20 cellular contexts compared by ENCODE assay signal in the genomic region with DNA sequence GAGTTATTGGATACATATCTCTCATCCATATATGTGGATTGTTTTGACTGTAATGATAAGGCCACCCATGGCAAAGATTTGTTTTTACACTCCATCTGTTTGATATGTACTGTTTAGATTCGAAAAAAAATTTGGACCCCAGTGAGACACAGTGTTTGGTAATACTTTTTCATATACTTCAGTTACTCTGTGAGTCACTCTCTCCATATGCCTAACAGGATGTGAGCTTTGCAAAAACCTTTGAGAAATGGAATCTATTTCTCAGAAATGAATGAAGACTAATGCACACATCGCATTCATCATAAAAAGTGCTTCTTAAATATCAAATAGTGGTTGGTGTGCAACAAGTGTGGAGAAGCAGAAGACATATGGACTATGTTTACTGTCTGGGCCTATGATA.
DNase-seq lines count a peak whose midpoint lies in the region; ATAC-seq and TF ChIP-seq lines count a peak whose summit lies in the region.
"Had no signal": no experiment of that assay in that cellular context is flagged by ENCODE, and none has a peak within 500 bp of the region (broad histone marks: within the 10 kb centered on the region; RNA-seq: fewer than 3 reads in every experiment).

No MANE protein-coding gene starts in this region.

- H3K9me3 ChIP-seq in prostate gland = no peaks in the 10 kb centered on the region
- H3K9me3 ChIP-seq: body of pancreas had no signal

- H3K27ac ChIP-seq in prostate gland = no peak overlapping the region
- H3K27ac ChIP-seq: body of pancreas, C4-2B had no signal

- H3K4me3 ChIP-seq in HFF-Myc (replicated peaks; ENCODE audit: low read depth, low read length) (no peak overlapping the region), fibroblast of villous mesenchyme (ENCODE audit: low read depth, low read length) (no peak overlapping the region), prostate gland (no peak overlapping the region)
- H3K4me3 ChIP-seq: body of pancreas had no signal

- intact Hi-C loops in prostate gland (cut with DNase I) = no loop called here

- no peaks in the 10 kb centered on the region for H3K4me1 ChIP-seq in prostate gland (replicated peaks)
- H3K4me1 ChIP-seq: body of pancreas had no signal

- DNase-seq in AG08396 (ENCODE audit: low spot score) (peak; percentile 7), HFF-Myc (ENCODE audit: extremely low read depth, low read depth) (peak; percentile 61), amniotic stem cell (lab: John Stamatoyannopoulos, UW) (peak; percentile 10), fibroblast of villous mesenchyme (ENCODE audit: low read depth) (peak; percentile 44), epidermal melanocyte (ENCODE audit: insufficient read length, low spot score) (no peak), prostate gland (ENCODE audit: low spot score) (no peak)
- DNase-seq: body of pancreas; DND-41; foreskin melanocyte; KG1; NK-92 treated with Interleukin-12 subunit alpha and Interleukin-12 subunit beta, amount 100 ng/mL, for 24 hours; occipital lobe; stimulated activated CD4-positive, alpha-beta T cell treated with anti-CD3 and anti-CD28 coated beads, Interleukin-2, amount 100 ng/mL, for 48 hours; substantia nigra; T-helper 17 cell had no signal

- no peaks in the 10 kb centered on the region for H3K27me3 ChIP-seq in prostate gland (replicated peaks; ENCODE audit: insufficient read depth)
- H3K27me3 ChIP-seq: body of pancreas had no signal

- TF ChIP-seq POLR2A in prostate gland (IDR thresholded peaks at IDR 0.05) = no peak

- TF ChIP-seq CTCF in HFF-Myc (IDR thresholded peaks at IDR 0.05; ENCODE audit: low read depth, low read length, missing control alignments) = no peak
- TF ChIP-seq CTCF in fibroblast of villous mesenchyme (IDR thresholded peaks at IDR 0.05; ENCODE audit: insufficient read depth, low read depth, low read length) = no peak
- no peak for TF ChIP-seq CTCF in prostate gland (IDR thresholded peaks at IDR 0.05)

- no peaks in the 10 kb centered on the region for H3K36me3 ChIP-seq in prostate gland

- ATAC-seq in esophagus mucosa = no peak
- no peak for ATAC-seq in GM18873 (IDR thresholded peaks at IDR 0.05; ENCODE audit: low FRiP score, unreplicated experiment)
- ATAC-seq: activated CD4-positive, CD25-positive, alpha-beta regulatory T cell treated with anti-CD3 and anti-CD28 coated beads, Interleukin-2, amount 50 U/mL, for 24 hours; body of pancreas; sciatic nerve; T-helper 17 cell had no signal

- 86% methylated on average over 2 of the region's 2 CpGs for WGBS in prostate gland

Comparison
In these comparisons a context has a peak if more than half of its experiments do, and no peak if none do; other contexts are left out.
1. DNase-seq: peak in AG08396 (single experiment), HFF-Myc (single experiment), amniotic stem cell (single experiment) and fibroblast of villous mesenchyme (single experiment); none in epidermal melanocyte (single experiment) and prostate gland (single experiment).